Comparison of ENCODE assay signal across 22 cellular contexts in the genomic region with DNA sequence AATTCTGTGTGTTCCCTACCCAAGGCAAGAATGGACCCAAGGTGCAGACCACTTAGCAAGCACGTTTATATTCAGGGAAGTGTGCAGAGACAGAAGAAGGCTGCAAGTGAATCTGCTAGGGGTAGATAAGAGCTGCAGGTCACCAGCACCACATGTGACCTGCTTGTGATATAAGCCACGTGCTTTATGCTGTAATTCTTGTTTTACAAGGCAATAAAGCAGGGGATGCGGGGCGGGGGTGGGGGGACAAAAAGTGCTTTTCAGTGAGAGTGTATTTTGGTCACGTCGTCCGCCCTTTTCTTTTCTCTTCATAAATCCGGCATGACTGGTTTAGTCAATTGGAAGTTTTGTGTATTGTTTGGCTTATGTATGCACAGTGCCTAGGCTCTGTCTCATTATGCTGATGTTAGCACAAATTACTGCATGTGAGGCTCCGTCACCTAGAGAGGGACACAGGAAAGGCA.
A peak's percentile ranks its signal among the peaks of the same experiment; 100 is the strongest.
DNase-seq lines count a peak whose midpoint lies in the region; ATAC-seq and TF ChIP-seq lines count a peak whose summit lies in the region.
"Had no signal": no experiment of that assay in that cellular context is flagged by ENCODE, and none has a peak within 500 bp of the region (broad histone marks: within the 10 kb centered on the region; RNA-seq: fewer than 3 reads in every experiment).

No MANE protein-coding gene starts in this region.

- peaks cover 2% of the 10 kb centered on the region for H3K4me1 Mint-ChIP-seq in mesothelial cell of epicardium
- H3K4me1 Mint-ChIP-seq: activated naive CD4-positive, alpha-beta T cell treated with anti-CD3 and anti-CD28 coated beads, Interleukin-2, amount 50 U/mL, for 24 hours; CD4-positive, alpha-beta memory T cell; immature natural killer cell; nephron; stimulated activated naive CD8-positive, alpha-beta T cell treated with anti-CD3 and anti-CD28 coated beads, Interleukin-15, amount 100 ng/mL, for 72 hours had no signal

- no peaks in the 10 kb centered on the region for H3F3A ChIP-seq in MM.1S (ENCODE audit: insufficient read depth, low read length)

- H3K36me3 Mint-ChIP-seq in mesothelial cell of epicardium = no peaks in the 10 kb centered on the region
- H3K36me3 Mint-ChIP-seq: activated naive CD4-positive, alpha-beta T cell treated with anti-CD3 and anti-CD28 coated beads, Interleukin-2, amount 50 U/mL, for 24 hours; CD4-positive, alpha-beta memory T cell; immature natural killer cell had no signal

- no peaks in the 10 kb centered on the region for H3K4me1 ChIP-seq in colonic mucosa
- H3K4me1 ChIP-seq in mucosa of descending colon (ENCODE audit: low read depth) = no peaks in the 10 kb centered on the region
- H3K4me1 ChIP-seq in MM.1S (ENCODE audit: low read length) = no peaks in the 10 kb centered on the region
- H3K4me1 ChIP-seq: esophagus muscularis mucosa had no signal

- peak; percentile 71 for ATAC-seq in mucosa of descending colon
- ATAC-seq: stimulated activated naive CD8-positive, alpha-beta T cell treated with anti-CD3 and anti-CD28 coated beads, Interleukin-15, amount 100 ng/mL, for 72 hours had no signal

- peak; percentile 14 for DNase-seq in CMK (ENCODE audit: low read depth)
- peak; percentile 25 for DNase-seq in NCI-H345 treated with DMSO at 0.1 percent for 48 hours (lab: John Stamatoyannopoulos, UW; ENCODE audit: unreplicated experiment)
- peak; percentile 22 for DNase-seq in colonic mucosa
- peak in 1 of 3 donors; percentile 14 for DNase-seq in mucosa of descending colon
- DNase-seq in epidermal melanocyte (ENCODE audit: insufficient read length, low spot score) = no peak
- no peak for DNase-seq in mesothelial cell of epicardium (ENCODE audit: low spot score in 2 of 2, unreplicated experiment in 2 of 2)
- DNase-seq in NCI-H526 treated with DMSO at 0.1 percent for 48 hours (lab: John Stamatoyannopoulos, UW) = no peak
- no peak for DNase-seq in MM.1S
- DNase-seq: ACHN; activated T-cell treated with anti-CD3 and anti-CD28 coated beads for 4 hours; CD4-positive, alpha-beta memory T cell; dermis blood vessel endothelial cell; DND-41; H9; immature natural killer cell; NCI-H1694 treated with DMSO at 0.1 percent for 48 hours; NCI-H524 treated with DMSO at 0.1 percent for 48 hours; PC-9; stimulated activated naive CD8-positive, alpha-beta T cell treated with anti-CD3 and anti-CD28 coated beads, Interleukin-15, amount 100 ng/mL, for 72 hours had no signal

- H3K36me3 ChIP-seq in colonic mucosa = no peaks in the 10 kb centered on the region
- H3K36me3 ChIP-seq in mucosa of descending colon (ENCODE audit: low read depth) = no peaks in the 10 kb centered on the region
- no peaks in the 10 kb centered on the region for H3K36me3 ChIP-seq in MM.1S (replicated peaks; ENCODE audit: insufficient read depth, low read length)
- H3K36me3 ChIP-seq: esophagus muscularis mucosa had no signal

- no peak for TF ChIP-seq CTCF in colonic mucosa (IDR thresholded peaks at IDR 0.05)
- TF ChIP-seq CTCF in mucosa of descending colon (IDR thresholded peaks at IDR 0.05) = no peak
- no peak for TF ChIP-seq CTCF in mesothelial cell of epicardium (IDR thresholded peaks at IDR 0.05; ENCODE audit: unreplicated experiment)
- no peak for TF ChIP-seq CTCF in MM.1S (IDR thresholded peaks at IDR 0.05; ENCODE audit: low read length)

- intact Hi-C loops in colonic mucosa (cut with DNase I) (no loop called here), mucosa of descending colon (cut with DNase I, micrococcal nuclease) (no loop called here)

- no peaks in the 10 kb centered on the region for H3K9me2 ChIP-seq in MM.1S (replicated peaks; ENCODE audit: insufficient read depth, low read length)

- no peaks in the 10 kb centered on the region for H3K79me2 ChIP-seq in MM.1S (ENCODE audit: low read length)

- peaks cover 17% of the 10 kb centered on the region for H3K27me3 Mint-ChIP-seq in mesothelial cell of epicardium (ENCODE audit: low read depth)
- H3K27me3 Mint-ChIP-seq: stimulated activated naive CD8-positive, alpha-beta T cell treated with anti-CD3 and anti-CD28 coated beads, Interleukin-15, amount 100 ng/mL, for 72 hours had no signal

- H3K27ac Mint-ChIP-seq in mesothelial cell of epicardium = no peak overlapping the region
- H3K27ac Mint-ChIP-seq: activated naive CD4-positive, alpha-beta T cell treated with anti-CD3 and anti-CD28 coated beads, Interleukin-2, amount 50 U/mL, for 24 hours; CD4-positive, alpha-beta memory T cell; H9; immature natural killer cell; nephron; stimulated activated naive CD8-positive, alpha-beta T cell treated with anti-CD3 and anti-CD28 coated beads, Interleukin-15, amount 100 ng/mL, for 72 hours had no signal

- no peak overlapping the region for H3K4me3 Mint-ChIP-seq in mesothelial cell of epicardium
- H3K4me3 Mint-ChIP-seq: activated naive CD4-positive, alpha-beta T cell treated with anti-CD3 and anti-CD28 coated beads, Interleukin-2, amount 50 U/mL, for 24 hours; CD4-positive, alpha-beta memory T cell; H9; immature natural killer cell; nephron; stimulated activated naive CD8-positive, alpha-beta T cell treated with anti-CD3 and anti-CD28 coated beads, Interleukin-15, amount 100 ng/mL, for 72 hours had no signal

- H2AFZ ChIP-seq in MM.1S (ENCODE audit: low read length) = no peak overlapping the region
- H2AFZ ChIP-seq: PC-9 had no signal

- H3K4me3 ChIP-seq in colonic mucosa (no peak overlapping the region), mucosa of descending colon (no peak overlapping the region), MM.1S (ENCODE audit: low read length) (no peak overlapping the region)
- H3K4me3 ChIP-seq: esophagus muscularis mucosa, PC-9 had no signal

- H3K9me3 ChIP-seq in colonic mucosa (no peaks in the 10 kb centered on the region), mucosa of descending colon (no peaks in the 10 kb centered on the region), MM.1S (replicated peaks; ENCODE audit: insufficient read depth, low read length) (no peaks in the 10 kb centered on the region)
- H3K9me3 ChIP-seq: esophagus muscularis mucosa had no signal

- no peaks in the 10 kb centered on the region for H4K20me1 ChIP-seq in MM.1S (ENCODE audit: insufficient read depth, low read length)

- H3K27ac ChIP-seq in colonic mucosa (no peak overlapping the region), MM.1S (ENCODE audit: low read length) (no peak overlapping the region)
- H3K27ac ChIP-seq: esophagus muscularis mucosa, PC-9 had no signal

- H3K9me3 Mint-ChIP-seq in mesothelial cell of epicardium = no peaks in the 10 kb centered on the region
- H3K9me3 Mint-ChIP-seq: activated naive CD4-positive, alpha-beta T cell treated with anti-CD3 and anti-CD28 coated beads, Interleukin-2, amount 50 U/mL, for 24 hours; CD4-positive, alpha-beta memory T cell; H9; immature natural killer cell; nephron; stimulated activated naive CD8-positive, alpha-beta T cell treated with anti-CD3 and anti-CD28 coated beads, Interleukin-15, amount 100 ng/mL, for 72 hours had no signal

- H3K4me2 ChIP-seq in MM.1S (ENCODE audit: low read depth, low read length) = no peak overlapping the region
- H3K4me2 ChIP-seq: PC-9 had no signal

- H3K9ac ChIP-seq in colonic mucosa (ENCODE audit: low read depth in 2 of 2, low read length in 2 of 2) = no peak overlapping the region
- H3K9ac ChIP-seq in MM.1S (ENCODE audit: low read length) = no peak overlapping the region

- H3K27me3 ChIP-seq in colonic mucosa (no peaks in the 10 kb centered on the region), MM.1S (replicated peaks; ENCODE audit: insufficient read depth, low read length) (no peaks in the 10 kb centered on the region)
- H3K27me3 ChIP-seq: esophagus muscularis mucosa had no signal

Comparison
In these comparisons a context has a peak if more than half of its experiments do, and no peak if none do; other contexts are left out.
1. DNase-seq: peak in CMK (single experiment), NCI-H345 treated with DMSO at 0.1 percent for 48 hours (single experiment) and colonic mucosa (single experiment); none in epidermal melanocyte (single experiment), mesothelial cell of epicardium (0 of 2), NCI-H526 treated with DMSO at 0.1 percent for 48 hours (single experiment) and MM.1S (single experiment).